ENCODE assay signal across 15 cellular contexts in the genomic region with DNA sequence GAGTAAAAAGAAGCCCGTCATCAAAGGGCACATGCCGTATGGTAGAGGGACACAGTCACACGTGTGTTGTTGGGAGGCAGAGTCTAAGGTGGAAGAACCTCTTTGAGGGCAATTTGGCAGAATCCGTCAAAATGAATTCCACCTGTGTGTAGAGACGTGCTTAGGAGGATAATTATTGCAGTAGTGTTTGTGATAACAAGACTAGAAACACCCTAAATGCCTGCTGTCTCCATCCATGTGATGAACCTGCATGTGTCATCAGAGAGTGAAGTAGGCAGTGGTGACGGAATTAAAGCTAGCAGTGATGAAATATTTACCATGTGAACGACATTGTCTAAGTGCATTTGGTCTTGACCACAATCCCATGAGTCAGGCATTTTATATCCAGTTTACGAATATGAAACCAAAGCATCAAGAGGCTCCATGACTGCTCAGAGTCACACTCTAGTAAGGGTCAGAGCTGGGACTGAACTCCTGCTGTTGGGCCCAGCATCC.
DNase-seq lines count a peak whose midpoint lies in the region; ATAC-seq, FAIRE-seq and TF ChIP-seq lines count a peak whose summit lies in the region.
"Had no signal": no experiment of that assay in that cellular context is flagged by ENCODE, and none has a peak within 500 bp of the region (broad histone marks: within the 10 kb centered on the region; RNA-seq: fewer than 3 reads in every experiment).

No MANE protein-coding gene starts in this region.

- H3K36me3 ChIP-seq in HEK293 (ENCODE audit: control insufficient read depth in 2 of 2, insufficient read depth in 1 of 2, low read length in 2 of 2) (no peaks in the 10 kb centered on the region), SK-N-SH (replicated peaks in 1 of 2; ENCODE audit: control insufficient read depth in 1 of 2, insufficient read depth in 2 of 2, low read length in 1 of 2) (no peaks in the 10 kb centered on the region)

- TF ChIP-seq POLR2A in A549 (IDR thresholded peaks at IDR 0.05; ENCODE audit: low read length): no peak

- H4K20me1 ChIP-seq in SK-N-SH (ENCODE audit: insufficient read depth): no peaks in the 10 kb centered on the region

- TF ChIP-seq RAD21 in A549 (conservative IDR thresholded peaks at IDR 0.05 in 1 of 2, IDR thresholded peaks at IDR 0.05 in 1 of 2) (no peak), SK-N-SH (IDR thresholded peaks at IDR 0.05; ENCODE audit: low read length) (no peak)

- POLR2A ChIA-PET in A549 (lab: Yijun Ruan, JAX) (interaction anchor here (0.9 kb wide), 1 partner anchor 37 kb away, joined by 3 read pairs; no protein-coding TSS in a partner anchor), HEK293 (lab: Yijun Ruan, JAX) (no interaction called here), SK-N-SH (lab: Yijun Ruan, JAX) (no interaction called here)

- H3F3A ChIP-seq in SK-N-SH (replicated peaks; ENCODE audit: insufficient read depth): no peaks in the 10 kb centered on the region

- no peak overlapping the region for H3K4me3 ChIP-seq in A549
- H3K4me3 ChIP-seq in HEK293 (ENCODE audit: low read depth, low read length): no peak overlapping the region
- H3K4me3 ChIP-seq in foreskin fibroblast (ENCODE audit: low read depth in 1 of 2, low read length in 2 of 2): no peak overlapping the region
- no peak overlapping the region for H3K4me3 ChIP-seq in SK-N-SH (ENCODE audit: low read depth in 2 of 2, low read length in 1 of 2)
- H3K4me3 ChIP-seq: mucosa of descending colon had no signal

- H3K79me2 ChIP-seq in SK-N-SH (ENCODE audit: insufficient read depth): no peaks in the 10 kb centered on the region

- H3K9me3 ChIP-seq in A549 (no peaks in the 10 kb centered on the region), HEK293 (ENCODE audit: control insufficient read depth, insufficient read depth, low read depth, low read length) (no peaks in the 10 kb centered on the region), SK-N-SH (no peaks in the 10 kb centered on the region)
- H3K9me3 ChIP-seq: mucosa of descending colon had no signal

- peak; percentile 92 for FAIRE-seq in A549 (lab: Jason Lieb, UNC)

- TF ChIP-seq EP300 in A549 (IDR thresholded peaks at IDR 0.05): no peak
- no peak for TF ChIP-seq EP300 in SK-N-SH (IDR thresholded peaks at IDR 0.05; ENCODE audit: borderline replicate concordance in 1 of 2, low read depth in 1 of 2, low read length in 1 of 2)

- peak in 1 of 2 experiments; percentile 58 for DNase-seq in A549 (ENCODE audit: low read depth in 1 of 2, low spot score in 1 of 2)
- DNase-seq in SW480 (ENCODE audit: low spot score): peak; percentile 87
- peak; percentile 60 to 73 for DNase-seq in foreskin fibroblast
- no peak for DNase-seq in SK-N-SH
- no peak for DNase-seq in iPS-NIHi7 (ENCODE audit: extremely low spot score)
- DNase-seq: activated CD4-positive, alpha-beta T cell treated with anti-CD3 and anti-CD28 coated beads for 48 hours; amygdala; C1 segment of cervical spinal cord; mucosa of descending colon; NCI-H1436 had no signal

- no peak overlapping the region for H3K4me2 ChIP-seq in A549
- H3K4me2 ChIP-seq in SK-N-SH: no peak overlapping the region

- 0 out of 3 replicates have a peak, but pooled peaks cover 6% of the 10 kb centered on the region for H3K4me1 ChIP-seq in A549
- H3K4me1 ChIP-seq in HEK293 (ENCODE audit: control insufficient read depth, insufficient read depth, low read length): no peaks in the 10 kb centered on the region
- H3K4me1 ChIP-seq in SK-N-SH (ENCODE audit: control insufficient read depth in 1 of 2, insufficient read depth in 2 of 2, low read depth in 1 of 2, low read length in 1 of 2): no peaks in the 10 kb centered on the region; a peak in 1 of 4 replicates

- no peaks in the 10 kb centered on the region for H3K27me3 ChIP-seq in SK-N-SH (ENCODE audit: insufficient read depth)

- H3K27ac ChIP-seq in A549 (peak overlapping the region in 1 of 2 experiments; percentile 29; a peak in 1 of 6 replicates), HEK293 (ENCODE audit: extremely low read depth, low read depth, low read length) (no peak overlapping the region), SK-N-SH (ENCODE audit: low read depth in 2 of 2, low read length in 1 of 2) (no peak overlapping the region)

- CTCF ChIA-PET in A549 (lab: Yijun Ruan, JAX): no interaction called here
- CTCF ChIA-PET in HEK293 (lab: Yijun Ruan, JAX): interaction anchor here (0.6 kb wide), 1 partner anchor 640 kb away, joined by 4 read pairs; no protein-coding TSS in a partner anchor
- CTCF ChIA-PET in SK-N-SH (lab: Yijun Ruan, JAX): no interaction called here

- no peak overlapping the region for H2AFZ ChIP-seq in SK-N-SH (ENCODE audit: low read depth)

- ATAC-seq in A549 (peak; percentile 34 to 48; a peak in 2 of 6 replicates), HG03108 (IDR thresholded peaks at IDR 0.05; ENCODE audit: unreplicated experiment) (no peak), HG02759 (IDR thresholded peaks at IDR 0.05; ENCODE audit: unreplicated experiment) (no peak)
- ATAC-seq: mucosa of descending colon; Right ventricle myocardium inferior; stimulated activated memory B cell treated with anti-CD40 and anti-IgM and Interleukin-4, amounts not matched to agents 10 μg/mL and 1 μg/mL and 100 μg/mL, for 72 hours had no signal

- 74% methylated on average over 8 of the region's 8 CpGs for WGBS in A549 (ENCODE audit: missing lambda C conversion rate)
- WGBS in SK-N-SH (ENCODE audit: low lambda C conversion rate): 67% methylated on average over 8 of the region's 8 CpGs

- no peaks in the 10 kb centered on the region for H3K9me2 ChIP-seq in SK-N-SH

- no peak for TF ChIP-seq CTCF in A549 (IDR thresholded peaks at IDR 0.05)
- TF ChIP-seq CTCF in HEK293 (tag by site-specific recombination; IDR thresholded peaks at IDR 0.05): no peak
- no peak for TF ChIP-seq CTCF in foreskin fibroblast (IDR thresholded peaks at IDR 0.05; ENCODE audit: low read depth, low read length)
- no peak for TF ChIP-seq CTCF in SK-N-SH (IDR thresholded peaks at IDR 0.05)

- H3K9ac ChIP-seq in SK-N-SH: no peak overlapping the region

TF ChIP-seq in A549, 52 proteins besides CTCF, POLR2A, EP300 and RAD21 (continues in another document):
- TF ChIP-seq CHD2 (IDR thresholded peaks at IDR 0.05; ENCODE audit: low read length, partially characterized antibody) (no peak), JUN (IDR thresholded peaks at IDR 0.05) (no peak)
- TF ChIP-seq, protein P1, sequence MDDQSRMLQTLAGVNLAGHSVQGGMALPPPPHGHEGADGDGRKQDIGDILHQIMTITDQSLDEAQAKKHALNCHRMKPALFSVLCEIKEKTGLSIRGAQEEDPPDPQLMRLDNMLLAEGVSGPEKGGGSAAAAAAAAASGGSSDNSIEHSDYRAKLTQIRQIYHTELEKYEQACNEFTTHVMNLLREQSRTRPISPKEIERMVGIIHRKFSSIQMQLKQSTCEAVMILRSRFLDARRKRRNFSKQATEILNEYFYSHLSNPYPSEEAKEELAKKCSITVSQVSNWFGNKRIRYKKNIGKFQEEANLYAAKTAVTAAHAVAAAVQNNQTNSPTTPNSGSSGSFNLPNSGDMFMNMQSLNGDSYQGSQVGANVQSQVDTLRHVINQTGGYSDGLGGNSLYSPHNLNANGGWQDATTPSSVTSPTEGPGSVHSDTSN (IDR thresholded peaks at IDR 0.05): no peak
- TF ChIP-seq, protein P2, sequence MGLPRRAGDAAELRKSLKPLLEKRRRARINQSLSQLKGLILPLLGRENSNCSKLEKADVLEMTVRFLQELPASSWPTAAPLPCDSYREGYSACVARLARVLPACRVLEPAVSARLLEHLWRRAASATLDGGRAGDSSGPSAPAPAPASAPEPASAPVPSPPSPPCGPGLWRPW (IDR thresholded peaks at IDR 0.05): no peak

TF ChIP-seq in HEK293, 187 proteins besides CTCF, POLR2A, EP300 and RAD21 (continues in another document):
- no peak for TF ChIP-seq BCL11A (tag by site-specific recombination; IDR thresholded peaks at IDR 0.05; ENCODE audit: low read depth)
- TF ChIP-seq, protein P3, sequence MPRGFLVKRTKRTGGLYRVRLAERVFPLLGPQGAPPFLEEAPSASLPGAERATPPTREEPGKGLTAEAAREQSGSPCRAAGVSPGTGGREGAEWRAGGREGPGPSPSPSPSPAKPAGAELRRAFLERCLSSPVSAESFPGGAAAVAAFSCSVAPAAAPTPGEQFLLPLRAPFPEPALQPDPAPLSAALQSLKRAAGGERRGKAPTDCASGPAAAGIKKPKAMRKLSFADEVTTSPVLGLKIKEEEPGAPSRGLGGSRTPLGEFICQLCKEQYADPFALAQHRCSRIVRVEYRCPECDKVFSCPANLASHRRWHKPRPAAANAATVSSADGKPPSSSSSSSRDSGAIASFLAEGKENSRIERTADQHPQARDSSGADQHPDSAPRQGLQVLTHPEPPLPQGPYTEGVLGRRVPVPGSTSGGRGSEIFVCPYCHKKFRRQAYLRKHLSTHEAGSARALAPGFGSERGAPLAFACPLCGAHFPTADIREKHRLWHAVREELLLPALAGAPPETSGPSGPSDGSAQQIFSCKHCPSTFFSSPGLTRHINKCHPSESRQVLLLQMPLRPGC (tag by site-specific recombination; IDR thresholded peaks at IDR 0.05): peak; percentile 75; the same call in 1 of the 2 replicates

TF ChIP-seq in SK-N-SH, 30 proteins besides CTCF, POLR2A, EP300 and RAD21:
- TF ChIP-seq, protein P4, sequence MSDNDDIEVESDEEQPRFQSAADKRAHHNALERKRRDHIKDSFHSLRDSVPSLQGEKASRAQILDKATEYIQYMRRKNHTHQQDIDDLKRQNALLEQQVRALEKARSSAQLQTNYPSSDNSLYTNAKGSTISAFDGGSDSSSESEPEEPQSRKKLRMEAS (IDR thresholded peaks at IDR 0.05; ENCODE audit: low read depth): no peak

Comparison
In these comparisons a context has a peak if more than half of its experiments do, and no peak if none do; other contexts are left out.
1. ATAC-seq: peak in A549 (2 of 2); none in HG03108 (single experiment) and HG02759 (single experiment).
2. DNase-seq: peak in SW480 (single experiment) and foreskin fibroblast (2 of 2); none in SK-N-SH (single experiment) and iPS-NIHi7 (single experiment).